In the genomic region with DNA sequence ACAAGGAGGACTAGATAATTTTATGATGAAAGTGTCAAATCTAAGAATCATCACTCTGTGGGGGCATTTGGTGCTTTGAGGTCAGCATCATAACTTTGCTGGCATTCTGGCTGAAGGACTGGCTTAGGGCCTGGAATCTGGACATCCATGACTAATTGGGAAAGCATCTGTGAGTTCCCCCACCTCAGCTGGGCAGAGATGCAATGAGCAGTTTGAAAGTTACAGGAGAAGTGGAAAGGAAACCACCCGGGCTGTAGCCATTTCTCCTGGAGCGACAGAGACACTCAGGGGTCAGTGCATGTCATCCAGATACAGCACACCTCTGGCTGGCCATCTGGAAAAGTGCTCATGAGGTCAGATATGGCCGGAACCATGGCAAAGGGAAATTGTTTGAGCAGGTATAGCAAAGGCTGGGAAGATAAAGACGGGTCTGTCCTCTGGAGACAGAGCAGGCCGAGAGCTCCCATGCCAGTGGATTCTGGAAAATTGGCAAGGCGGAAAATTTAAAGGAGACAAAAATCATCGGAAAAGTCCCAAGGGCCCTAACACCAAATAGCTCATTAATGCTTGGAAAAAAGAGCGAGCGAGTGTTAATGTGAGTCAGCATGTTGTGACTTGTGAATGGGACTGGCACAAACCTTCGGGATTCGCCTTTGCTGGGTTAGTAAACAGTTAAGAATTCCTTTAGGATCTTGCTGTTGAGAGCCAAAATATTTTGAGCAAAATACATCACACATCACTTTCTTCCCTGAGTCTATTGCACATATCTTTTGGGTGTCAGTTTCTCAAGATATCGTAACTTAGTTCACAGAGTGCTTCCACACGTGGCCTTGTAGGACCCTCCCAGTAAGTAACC, we compare ENCODE assay signal across 11 cellular contexts.
DNase-seq lines count a peak whose midpoint lies in the region; ATAC-seq and TF ChIP-seq lines count a peak whose summit lies in the region.
"Had no signal": no experiment of that assay in that cellular context is flagged by ENCODE, and none has a peak within 500 bp of the region (broad histone marks: within the 10 kb centered on the region; RNA-seq: fewer than 3 reads in every experiment).

No MANE protein-coding gene starts in this region.

- H3K9me3 ChIP-seq in RWPE2 (ENCODE audit: severe bottlenecking) (peaks cover 5% of the 10 kb centered on the region), trophoblast cell (ENCODE audit: insufficient read depth, low read depth, low read length) (no peaks in the 10 kb centered on the region)

- H2BK12ac ChIP-seq in trophoblast cell (ENCODE audit: low read length), result peak overlapping the region; percentile 55

- H3K79me2 ChIP-seq in trophoblast cell (ENCODE audit: control insufficient read depth, insufficient read depth, low read length, poor library complexity), result no peaks in the 10 kb centered on the region

- no peak overlapping the region for H3K18ac ChIP-seq in trophoblast cell (ENCODE audit: low read length)

- H3K4me3 ChIP-seq in RWPE2 (ENCODE audit: severe bottlenecking) (no peak overlapping the region), fibroblast of the aortic adventitia (ENCODE audit: low read depth, low read length) (no peak overlapping the region), trophoblast cell (ENCODE audit: low read depth, low read length) (no peak overlapping the region), coronary artery (no peak overlapping the region)
- H3K4me3 ChIP-seq: PC-9 had no signal

- peak overlapping the region; percentile 43 for H4K8ac ChIP-seq in trophoblast cell (ENCODE audit: low read depth, low read length)

- no peak overlapping the region for H2AFZ ChIP-seq in trophoblast cell (ENCODE audit: insufficient read depth, low read length, poor library complexity)
- H2AFZ ChIP-seq: PC-9 had no signal

- no peak overlapping the region for H3K9ac ChIP-seq in trophoblast cell (ENCODE audit: low read length)

- H3K27me3 Mint-ChIP-seq in activated T-helper 1 cell treated with anti-CD3 and anti-CD28 coated beads, Interleukin-12 subunit alpha, Interleukin-12 subunit beta, Interleukin-2, Interleukin-4 antibody, amounts not matched to agents 30 ng/mL and 10 ng/mL and 1 ng/mL, durations not matched to agents 14 hours and 24 hours and 36 hours (ENCODE audit: insufficient read depth), result peaks cover 4% of the 10 kb centered on the region
- peaks cover 0 to 8% (median 0%) of the 10 kb centered on the region in 5 donors for H3K27me3 Mint-ChIP-seq in naive thymus-derived CD8-positive, alpha-beta T cell
- H3K27me3 Mint-ChIP-seq: activated CD4-positive, alpha-beta T cell treated with anti-CD3 and anti-CD28 coated beads, Interleukin-2, amount 10 ng/mL, durations not matched to agents 7 days and 5 days had no signal

- H3K4ac ChIP-seq in trophoblast cell (ENCODE audit: low read depth, low read length), result peak overlapping the region; percentile 9

- peak overlapping the region; percentile 81 for H2BK120ac ChIP-seq in trophoblast cell (ENCODE audit: insufficient read depth, low read length, poor library complexity)

- H3K36me3 Mint-ChIP-seq in activated T-helper 1 cell treated with anti-CD3 and anti-CD28 coated beads, Interleukin-12 subunit alpha, Interleukin-12 subunit beta, Interleukin-2, Interleukin-4 antibody, amounts not matched to agents 30 ng/mL and 10 ng/mL and 1 ng/mL, durations not matched to agents 14 hours and 24 hours and 36 hours (ENCODE audit: low read depth), result no peaks in the 10 kb centered on the region
- peaks cover 0 to 5% (median 0%) of the 10 kb centered on the region in 3 donors for H3K36me3 Mint-ChIP-seq in naive thymus-derived CD8-positive, alpha-beta T cell

- H3K9me3 Mint-ChIP-seq in activated T-helper 1 cell treated with anti-CD3 and anti-CD28 coated beads, Interleukin-12 subunit alpha, Interleukin-12 subunit beta, Interleukin-2, Interleukin-4 antibody, amounts not matched to agents 30 ng/mL and 10 ng/mL and 1 ng/mL, durations not matched to agents 14 hours and 24 hours and 36 hours, result peaks cover 4% of the 10 kb centered on the region
- H3K9me3 Mint-ChIP-seq in naive thymus-derived CD8-positive, alpha-beta T cell, result peaks cover 0 to 4% (median 0%) of the 10 kb centered on the region in 9 donors
- H3K9me3 Mint-ChIP-seq: activated CD4-positive, alpha-beta T cell treated with anti-CD3 and anti-CD28 coated beads, Interleukin-2, amount 10 ng/mL, durations not matched to agents 7 days and 5 days had no signal

- H3K27ac ChIP-seq in RWPE2 (ENCODE audit: poor library complexity, severe bottlenecking) (peak overlapping the region; percentile 74), trophoblast cell (ENCODE audit: low read depth, low read length) (peak overlapping the region; percentile 82), coronary artery (no peak overlapping the region)
- H3K27ac ChIP-seq: PC-9 had no signal

- peaks cover 17% of the 10 kb centered on the region for H3K4me1 ChIP-seq in RWPE2 (ENCODE audit: insufficient read depth, poor library complexity, severe bottlenecking)
- peaks cover 23 to 38% of the 10 kb centered on the region in 2 experiments for H3K4me1 ChIP-seq in trophoblast cell (ENCODE audit: control insufficient read depth in 1 of 2, insufficient read depth in 2 of 2, low read length in 2 of 2)

- H3K4me3 Mint-ChIP-seq in activated T-helper 1 cell treated with anti-CD3 and anti-CD28 coated beads, Interleukin-12 subunit alpha, Interleukin-12 subunit beta, Interleukin-2, Interleukin-4 antibody, amounts not matched to agents 30 ng/mL and 10 ng/mL and 1 ng/mL, durations not matched to agents 14 hours and 24 hours and 36 hours, result no peak overlapping the region
- H3K4me3 Mint-ChIP-seq in naive thymus-derived CD8-positive, alpha-beta T cell, result no peak overlapping the region
- H3K4me3 Mint-ChIP-seq: activated CD4-positive, alpha-beta T cell treated with anti-CD3 and anti-CD28 coated beads, Interleukin-2, amount 10 ng/mL, durations not matched to agents 7 days and 5 days had no signal

- peak overlapping the region; percentile 18 for H3K4me2 ChIP-seq in trophoblast cell (ENCODE audit: low read length)
- H3K4me2 ChIP-seq: PC-9 had no signal

- no peaks in the 10 kb centered on the region for H3K4me1 Mint-ChIP-seq in activated T-helper 1 cell treated with anti-CD3 and anti-CD28 coated beads, Interleukin-12 subunit alpha, Interleukin-12 subunit beta, Interleukin-2, Interleukin-4 antibody, amounts not matched to agents 30 ng/mL and 10 ng/mL and 1 ng/mL, durations not matched to agents 14 hours and 24 hours and 36 hours (ENCODE audit: low read depth)
- peaks cover 0 to 3% (median 0%) of the 10 kb centered on the region in 4 donors for H3K4me1 Mint-ChIP-seq in naive thymus-derived CD8-positive, alpha-beta T cell
- H3K4me1 Mint-ChIP-seq: activated CD4-positive, alpha-beta T cell treated with anti-CD3 and anti-CD28 coated beads, Interleukin-2, amount 10 ng/mL, durations not matched to agents 7 days and 5 days had no signal

- ATAC-seq in RWPE2 (ENCODE audit: low read depth), result peak; percentile 92
- no peak for ATAC-seq in naive thymus-derived CD8-positive, alpha-beta T cell

- DNase-seq in GM03348 (ENCODE audit: low spot score), result peak; percentile 63
- no peak for DNase-seq in RWPE2 (ENCODE audit: low spot score)
- peak; percentile 76 for DNase-seq in fibroblast of the aortic adventitia (ENCODE audit: low read depth)
- DNase-seq in trophoblast cell, result peak in 1 of 2 donors; percentile 33
- no peak for DNase-seq in activated T-helper 1 cell treated with anti-CD3 and anti-CD28 coated beads, Interleukin-12 subunit alpha, Interleukin-12 subunit beta, Interleukin-2, Interleukin-4 antibody, amounts not matched to agents 30 ng/mL and 10 ng/mL and 1 ng/mL, durations not matched to agents 14 hours and 24 hours and 36 hours (ENCODE audit: low spot score)
- DNase-seq in NCI-H2227 (lab: John Stamatoyannopoulos, UW; ENCODE audit: unreplicated experiment), result no peak
- no peak for DNase-seq in naive thymus-derived CD8-positive, alpha-beta T cell
- no peak for DNase-seq in coronary artery (ENCODE audit: low spot score)
- DNase-seq: activated CD4-positive, alpha-beta T cell treated with anti-CD3 and anti-CD28 coated beads, Interleukin-2, amount 10 ng/mL, durations not matched to agents 7 days and 5 days; aorta had no signal

- intact Hi-C loops in activated T-helper 1 cell treated with anti-CD3 and anti-CD28 coated beads, Interleukin-12 subunit alpha, Interleukin-12 subunit beta, Interleukin-2, Interleukin-4 antibody, amounts not matched to agents 30 ng/mL and 10 ng/mL and 1 ng/mL, durations not matched to agents 14 hours and 24 hours and 36 hours (cut with micrococcal nuclease), result no loop called here

- no peak for TF ChIP-seq CTCF in RWPE2 (IDR thresholded peaks at IDR 0.05; ENCODE audit: poor library complexity, severe bottlenecking)
- TF ChIP-seq CTCF in fibroblast of the aortic adventitia (IDR thresholded peaks at IDR 0.05; ENCODE audit: insufficient read depth, low read length), result no peak
- TF ChIP-seq CTCF in coronary artery (IDR thresholded peaks at IDR 0.05), result no peak

- H3K36me3 ChIP-seq in RWPE2 (ENCODE audit: low read depth) (no peaks in the 10 kb centered on the region), trophoblast cell (ENCODE audit: control insufficient read depth in 1 of 2, insufficient read depth in 2 of 2, low read length in 2 of 2) (no peaks in the 10 kb centered on the region)

- no peak overlapping the region for H4K12ac ChIP-seq in trophoblast cell (ENCODE audit: low read depth, low read length)

- no peak overlapping the region for H3K23ac ChIP-seq in trophoblast cell (ENCODE audit: low read length)

- H3K27ac Mint-ChIP-seq in activated T-helper 1 cell treated with anti-CD3 and anti-CD28 coated beads, Interleukin-12 subunit alpha, Interleukin-12 subunit beta, Interleukin-2, Interleukin-4 antibody, amounts not matched to agents 30 ng/mL and 10 ng/mL and 1 ng/mL, durations not matched to agents 14 hours and 24 hours and 36 hours, result no peak overlapping the region
- H3K27ac Mint-ChIP-seq in naive thymus-derived CD8-positive, alpha-beta T cell, result no peak overlapping the region
- H3K27ac Mint-ChIP-seq: activated CD4-positive, alpha-beta T cell treated with anti-CD3 and anti-CD28 coated beads, Interleukin-2, amount 10 ng/mL, durations not matched to agents 7 days and 5 days had no signal

- peak overlapping the region; percentile 36 for H3K14ac ChIP-seq in trophoblast cell (ENCODE audit: low read length)

- peaks cover 29% of the 10 kb centered on the region for H3K79me1 ChIP-seq in trophoblast cell (ENCODE audit: low read length)

- POLR2A ChIA-PET in naive thymus-derived CD8-positive, alpha-beta T cell (lab: Charles Lee), result no interaction called here

- no peaks in the 10 kb centered on the region for H3K27me3 ChIP-seq in RWPE2 (ENCODE audit: insufficient read depth, poor library complexity, severe bottlenecking)
- no peaks in the 10 kb centered on the region for H3K27me3 ChIP-seq in trophoblast cell (ENCODE audit: insufficient read depth, low read length)

- peak overlapping the region; percentile 77 for H4K91ac ChIP-seq in trophoblast cell (ENCODE audit: low read depth, low read length)

- H2AK5ac ChIP-seq in trophoblast cell (ENCODE audit: low read length), result no peak overlapping the region

- WGBS in trophoblast cell (ENCODE audit: extremely low coverage, insufficient coverage, insufficient read length), result no CpG with 5 or more reads among the region's 13 CpGs

- H2BK5ac ChIP-seq in trophoblast cell (ENCODE audit: low read depth, low read length, poor library complexity), result peak overlapping the region; percentile 87

Comparison
In these comparisons a context has a peak if more than half of its experiments do, and no peak if none do; other contexts are left out.
1. DNase-seq: peak in GM03348 (single experiment) and fibroblast of the aortic adventitia (single experiment); none in RWPE2 (single experiment), activated T-helper 1 cell treated with anti-CD3 and anti-CD28 coated beads, Interleukin-12 subunit alpha, Interleukin-12 subunit beta, Interleukin-2, Interleukin-4 antibody, amounts not matched to agents 30 ng/mL and 10 ng/mL and 1 ng/mL, durations not matched to agents 14 hours and 24 hours and 36 hours (single experiment), NCI-H2227 (single experiment), naive thymus-derived CD8-positive, alpha-beta T cell (0 of 10) and coronary artery (single experiment).
2. H3K27ac ChIP-seq: peak in RWPE2 (single experiment) and trophoblast cell (single experiment); none in coronary artery (0 of 2).